ENCODE assay signal across 24 cellular contexts in the genomic region with DNA sequence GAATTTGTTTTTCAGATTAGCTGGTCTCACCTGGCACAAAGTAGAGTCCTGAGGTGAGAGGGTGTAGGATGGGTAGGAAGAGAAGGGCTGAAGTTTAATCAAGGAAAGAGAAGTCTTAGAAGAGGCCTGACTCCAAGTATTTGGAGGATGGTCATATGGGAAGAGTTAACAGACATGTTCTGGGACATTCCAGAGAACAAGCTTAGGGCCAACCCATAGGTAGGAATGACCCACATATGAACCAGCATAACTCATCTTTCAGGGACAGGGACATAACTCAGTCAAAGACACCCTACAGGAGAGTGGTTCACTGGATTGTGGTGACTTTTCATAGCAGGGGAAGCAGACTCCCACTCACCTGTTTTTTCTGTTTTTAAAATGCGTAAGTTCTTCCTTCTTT. TPM values are rescaled to one million over a fixed set of nuclear protein-coding genes. Genes with fewer than 3 reads are reported as not detected.
DNase-seq lines count a peak whose midpoint lies in the region; ATAC-seq and TF ChIP-seq lines count a peak whose summit lies in the region.
"Had no signal": no experiment of that assay in that cellular context is flagged by ENCODE, and none has a peak within 500 bp of the region (broad histone marks: within the 10 kb centered on the region; RNA-seq: fewer than 3 reads in every experiment).

No MANE protein-coding gene starts in this region.

- no peak overlapping the region for H2AK5ac ChIP-seq in IMR-90 (ENCODE audit: low read depth, low read length)

- ATAC-seq in IMR-90 (ENCODE audit: low read depth), result no peak
- ATAC-seq: A549, GM12878, HCT116 had no signal

- H3K18ac ChIP-seq in IMR-90 (ENCODE audit: low read depth, low read length), result no peak overlapping the region

- H3K27ac ChIP-seq in mammary epithelial cell (ENCODE audit: insufficient read depth, low read depth, low read length) (no peak overlapping the region), breast epithelium (no peak overlapping the region), IMR-90 (ENCODE audit: insufficient read depth, low read length) (no peak overlapping the region)
- H3K27ac ChIP-seq: A549; BLaER1 treated with 17β-estradiol and CSF1 and Interleukin-3, amounts not matched to agents 10 nM and 100 nM had no signal

- CTCF ChIA-PET in mammary epithelial cell (lab: Charles Lee; ENCODE audit: low non-redundant PET) (no interaction called here), IMR-90 (lab: Yijun Ruan, JAX) (no interaction called here)

- peaks cover 0 to 4% of the 10 kb centered on the region in 2 experiments; a peak in 2 of 4 replicates for H3K79me1 ChIP-seq in IMR-90 (ENCODE audit: low read depth in 1 of 2, low read length in 2 of 2)

- H3K27me3 ChIP-seq in mammary epithelial cell (ENCODE audit: insufficient read depth, low read length), result no peaks in the 10 kb centered on the region
- H3K27me3 ChIP-seq in breast epithelium, result no peaks in the 10 kb centered on the region
- H3K27me3 ChIP-seq in IMR-90 (ENCODE audit: control insufficient read depth, insufficient read depth, low read length), result no peaks in the 10 kb centered on the region
- H3K27me3 ChIP-seq: BE2C; BLaER1 treated with 17β-estradiol and CSF1 and Interleukin-3, amounts not matched to agents 10 nM and 100 nM had no signal

- no peak overlapping the region for H3K23ac ChIP-seq in IMR-90 (ENCODE audit: low read depth, low read length)

- in situ Hi-C loops in mammary epithelial cell (cut with MboI; ENCODE audit: low sequenced_read_pairs in 2 of 2) (no loop called here), IMR-90 (cut with MboI; ENCODE audit: low sequenced_read_pairs) (loop anchor here (25.0 kb wide), 1 partner anchor 537 kb away; no protein-coding TSS in a partner anchor)

- H2AK9ac ChIP-seq in IMR-90 (replicated peaks; ENCODE audit: low read depth, low read length, poor library complexity), result no peak overlapping the region

- H2BK20ac ChIP-seq in IMR-90 (ENCODE audit: low read depth, low read length), result peak overlapping the region; percentile 24; the same call in 1 of the 2 replicates

- no peak overlapping the region for H3K4ac ChIP-seq in IMR-90 (ENCODE audit: low read depth, low read length)

- dilution Hi-C loops in mammary epithelial cell (cut with HindIII; ENCODE audit: low sequenced_read_pairs) (no loop called here), IMR-90 (cut with HindIII; ENCODE audit: low sequenced_read_pairs, unreplicated experiment) (no loop called here)

- no peak overlapping the region for H3K56ac ChIP-seq in IMR-90 (ENCODE audit: extremely low read depth, insufficient read depth, low read length)

- H4K20me1 ChIP-seq in mammary epithelial cell (ENCODE audit: insufficient read depth, low read length), result no peaks in the 10 kb centered on the region
- no peaks in the 10 kb centered on the region for H4K20me1 ChIP-seq in IMR-90 (ENCODE audit: insufficient read depth, low read length)
- H4K20me1 ChIP-seq: BLaER1 treated with 17β-estradiol and CSF1 and Interleukin-3, amounts not matched to agents 10 nM and 100 nM had no signal

- H3K4me3 Mint-ChIP-seq in type B pancreatic cell, result peak overlapping the region; percentile 7
- no peak overlapping the region for H3K4me3 Mint-ChIP-seq in activated T-helper 2 cell treated with anti-CD3 and anti-CD28 coated beads, Interferon-gamma antibody, Interleukin-2, Interleukin-4, amounts not matched to agents 10 μg/mL and 5 μg/mL and 100 μg/mL, durations not matched to agents 14 hours and 24 hours and 36 hours (ENCODE audit: low read depth)
- H3K4me3 Mint-ChIP-seq in chondrocyte (ENCODE audit: unreplicated experiment), result no peak overlapping the region
- H3K4me3 Mint-ChIP-seq: CD14-positive monocyte; CD4-positive, alpha-beta T cell; CD8-positive, alpha-beta memory T cell had no signal

- H4K91ac ChIP-seq in IMR-90 (ENCODE audit: insufficient read depth, low read depth, low read length), result 0 out of 2 replicates have a peak overlapping the region, but pooled peaks have one; percentile 27

- H2BK15ac ChIP-seq in IMR-90 (ENCODE audit: low read depth, low read length), result peak overlapping the region; percentile 73; the same call in 1 of the 3 replicates

- H3K36me3 ChIP-seq in mammary epithelial cell (ENCODE audit: insufficient read depth, low read length), result no peaks in the 10 kb centered on the region
- H3K36me3 ChIP-seq in breast epithelium, result no peaks in the 10 kb centered on the region
- H3K36me3 ChIP-seq in IMR-90 (ENCODE audit: control insufficient read depth, insufficient read depth, low read length), result no peaks in the 10 kb centered on the region; the same call in 1 of the 2 replicates
- H3K36me3 ChIP-seq: BE2C; BLaER1 treated with 17β-estradiol and CSF1 and Interleukin-3, amounts not matched to agents 10 nM and 100 nM had no signal

- no peak overlapping the region for H2BK120ac ChIP-seq in IMR-90 (ENCODE audit: low read depth, low read length)

- H3K9ac ChIP-seq in mammary epithelial cell (ENCODE audit: insufficient read depth, low read length) (no peak overlapping the region), IMR-90 (ENCODE audit: low read depth, low read length) (no peak overlapping the region)
- H3K9ac ChIP-seq: BLaER1 treated with 17β-estradiol and CSF1 and Interleukin-3, amounts not matched to agents 10 nM and 100 nM had no signal

- no peaks in the 10 kb centered on the region for H3K27me3 Mint-ChIP-seq in type B pancreatic cell
- peaks cover 2% of the 10 kb centered on the region for H3K27me3 Mint-ChIP-seq in activated T-helper 2 cell treated with anti-CD3 and anti-CD28 coated beads, Interferon-gamma antibody, Interleukin-2, Interleukin-4, amounts not matched to agents 10 μg/mL and 5 μg/mL and 100 μg/mL, durations not matched to agents 14 hours and 24 hours and 36 hours (ENCODE audit: low read depth)
- H3K27me3 Mint-ChIP-seq in chondrocyte (ENCODE audit: low read depth), result no peaks in the 10 kb centered on the region
- H3K27me3 Mint-ChIP-seq: CD4-positive, alpha-beta T cell had no signal

- H3K36me3 Mint-ChIP-seq in type B pancreatic cell (no peaks in the 10 kb centered on the region), chondrocyte (ENCODE audit: low read depth) (no peaks in the 10 kb centered on the region)
- H3K36me3 Mint-ChIP-seq in activated T-helper 2 cell treated with anti-CD3 and anti-CD28 coated beads, Interferon-gamma antibody, Interleukin-2, Interleukin-4, amounts not matched to agents 10 μg/mL and 5 μg/mL and 100 μg/mL, durations not matched to agents 14 hours and 24 hours and 36 hours (ENCODE audit: low read depth), result no peaks in the 10 kb centered on the region
- H3K36me3 Mint-ChIP-seq: CD14-positive monocyte; CD8-positive, alpha-beta memory T cell had no signal

- BruUV-seq in mammary epithelial cell (replicated peaks; lab: Mats Ljungman, UMichigan) (no TSS peak), IMR-90 (replicated peaks; lab: Mats Ljungman, UMichigan) (no TSS peak)

- intact Hi-C loops in mammary epithelial cell (cut with micrococcal nuclease), result loop anchor here (10.0 kb wide), 1 partner anchor 50 kb away; no protein-coding TSS in a partner anchor
- intact Hi-C loops in breast epithelium (cut with DNase I; ENCODE audit: low total_unique reads), result no loop called here
- intact Hi-C loops in IMR-90 (cut with micrococcal nuclease), result no loop called here
- intact Hi-C loops in activated T-helper 2 cell treated with anti-CD3 and anti-CD28 coated beads, Interferon-gamma antibody, Interleukin-2, Interleukin-4, amounts not matched to agents 10 μg/mL and 5 μg/mL and 100 μg/mL, durations not matched to agents 14 hours and 24 hours and 36 hours (cut with micrococcal nuclease), result loop anchor here (5.0 kb wide), 2 partner anchors 242 to 352 kb away; no protein-coding TSS in a partner anchor

- H3K4me1 ChIP-seq in mammary epithelial cell (ENCODE audit: insufficient read depth, low read length) (peaks cover 15% of the 10 kb centered on the region), breast epithelium (no peaks in the 10 kb centered on the region), IMR-90 (ENCODE audit: control insufficient read depth, insufficient read depth, low read length) (peaks cover 11% of the 10 kb centered on the region)
- H3K4me1 ChIP-seq: BE2C; BLaER1 treated with 17β-estradiol and CSF1 and Interleukin-3, amounts not matched to agents 10 nM and 100 nM had no signal

- no peak for TF ChIP-seq RAD21 in IMR-90 (IDR thresholded peaks at IDR 0.05; ENCODE audit: low read length)

- WGBS in mammary epithelial cell (ENCODE audit: low coverage, missing lambda C conversion rate), result 100% methylated on average over 1 of the region's 1 CpG
- no CpG with 5 or more reads among the region's 1 CpG for WGBS in IMR-90 (ENCODE audit: extremely low coverage in 2 of 2, insufficient read length in 1 of 2), 2 experiments

- H3K9me3 ChIP-seq in mammary epithelial cell (replicated peaks; ENCODE audit: insufficient read depth, low read length) (no peaks in the 10 kb centered on the region), breast epithelium (no peaks in the 10 kb centered on the region), IMR-90 (ENCODE audit: control insufficient read depth, insufficient read depth, low read length) (no peaks in the 10 kb centered on the region)
- H3K9me3 ChIP-seq: A549; BE2C; BLaER1 treated with 17β-estradiol and CSF1 and Interleukin-3, amounts not matched to agents 10 nM and 100 nM had no signal

- no peak overlapping the region for H3K4me2 ChIP-seq in mammary epithelial cell (ENCODE audit: insufficient read depth, low read depth, low read length)
- H3K4me2 ChIP-seq in IMR-90 (ENCODE audit: low read depth, low read length), result no peak overlapping the region
- H3K4me2 ChIP-seq: A549; BLaER1 treated with 17β-estradiol and CSF1 and Interleukin-3, amounts not matched to agents 10 nM and 100 nM had no signal

- no peak overlapping the region for H3K4me3 ChIP-seq in mammary epithelial cell (replicated peaks in 1 of 3; ENCODE audit: insufficient read depth in 1 of 3, low read depth in 2 of 3, low read length in 3 of 3)
- H3K4me3 ChIP-seq in breast epithelium, result no peak overlapping the region
- H3K4me3 ChIP-seq in IMR-90 (ENCODE audit: insufficient read depth, low read depth, low read length), result no peak overlapping the region
- H3K4me3 ChIP-seq in epithelial cell of esophagus (ENCODE audit: low read length), result no peak overlapping the region
- H3K4me3 ChIP-seq: A549; BLaER1 treated with 17β-estradiol and CSF1 and Interleukin-3, amounts not matched to agents 10 nM and 100 nM; GM12878 had no signal

- H4K5ac ChIP-seq in IMR-90 (ENCODE audit: low read depth, low read length), result no peak overlapping the region

- no peaks in the 10 kb centered on the region for H3K79me2 ChIP-seq in mammary epithelial cell (ENCODE audit: insufficient read depth, low read length)

- H2AFZ ChIP-seq in mammary epithelial cell (ENCODE audit: low read depth, low read length), result peak overlapping the region; percentile 2
- H2AFZ ChIP-seq in IMR-90 (replicated peaks; ENCODE audit: low read length, poor library complexity), result no peak overlapping the region

- no peak overlapping the region for H4K8ac ChIP-seq in IMR-90 (ENCODE audit: low read depth in 2 of 2, low read length in 2 of 2)

- no peak overlapping the region for H3K14ac ChIP-seq in IMR-90 (replicated peaks; ENCODE audit: low read depth, low read length)

- H3K9me3 Mint-ChIP-seq in type B pancreatic cell (no peaks in the 10 kb centered on the region), chondrocyte (ENCODE audit: low read depth) (no peaks in the 10 kb centered on the region)
- no peaks in the 10 kb centered on the region for H3K9me3 Mint-ChIP-seq in activated T-helper 2 cell treated with anti-CD3 and anti-CD28 coated beads, Interferon-gamma antibody, Interleukin-2, Interleukin-4, amounts not matched to agents 10 μg/mL and 5 μg/mL and 100 μg/mL, durations not matched to agents 14 hours and 24 hours and 36 hours
- H3K9me3 Mint-ChIP-seq: CD4-positive, alpha-beta T cell; CD8-positive, alpha-beta memory T cell had no signal

- POLR2A ChIA-PET in IMR-90 (lab: Charles Lee; ENCODE audit: unreplicated experiment), result no interaction called here

- peaks cover 2% of the 10 kb centered on the region; the same call in 1 of the 2 replicates for H3K9me1 ChIP-seq in IMR-90 (ENCODE audit: insufficient read depth, low read length)

- TF ChIP-seq CTCF in mammary epithelial cell (conservative IDR thresholded peaks at IDR 0.05 in 1 of 2, IDR thresholded peaks at IDR 0.05 in 1 of 2; ENCODE audit: extremely low read depth in 1 of 2, insufficient read depth in 1 of 2, low read depth in 1 of 2, low read length in 2 of 2) (no peak), breast epithelium (IDR thresholded peaks at IDR 0.05) (no peak), IMR-90 (conservative IDR thresholded peaks at IDR 0.05; ENCODE audit: low read depth, low read length) (no peak), epithelial cell of esophagus (IDR thresholded peaks at IDR 0.05; ENCODE audit: insufficient read depth, low read depth, low read length, missing control alignments) (no peak), type B pancreatic cell (conservative IDR thresholded peaks at IDR 0.05) (no peak), chondrocyte (IDR thresholded peaks at IDR 0.05) (no peak)

- H3K27ac Mint-ChIP-seq in type B pancreatic cell, result peak overlapping the region; percentile 90
- no peak overlapping the region for H3K27ac Mint-ChIP-seq in activated T-helper 2 cell treated with anti-CD3 and anti-CD28 coated beads, Interferon-gamma antibody, Interleukin-2, Interleukin-4, amounts not matched to agents 10 μg/mL and 5 μg/mL and 100 μg/mL, durations not matched to agents 14 hours and 24 hours and 36 hours
- H3K27ac Mint-ChIP-seq in chondrocyte (ENCODE audit: unreplicated experiment), result no peak overlapping the region
- H3K27ac Mint-ChIP-seq: CD14-positive monocyte; CD4-positive, alpha-beta T cell; CD8-positive, alpha-beta memory T cell had no signal

- H3K4me1 Mint-ChIP-seq in type B pancreatic cell (ENCODE audit: unreplicated experiment) (peaks cover 13% of the 10 kb centered on the region), chondrocyte (ENCODE audit: low read depth) (peaks cover 20% of the 10 kb centered on the region)
- H3K4me1 Mint-ChIP-seq in activated T-helper 2 cell treated with anti-CD3 and anti-CD28 coated beads, Interferon-gamma antibody, Interleukin-2, Interleukin-4, amounts not matched to agents 10 μg/mL and 5 μg/mL and 100 μg/mL, durations not matched to agents 14 hours and 24 hours and 36 hours (ENCODE audit: low read depth), result peaks cover 9% of the 10 kb centered on the region
- H3K4me1 Mint-ChIP-seq: CD14-positive monocyte; CD8-positive, alpha-beta memory T cell had no signal

- no peak for DNase-seq in mammary epithelial cell
- DNase-seq in breast epithelium (ENCODE audit: low spot score in 2 of 2), result no peak
- no peak for DNase-seq in IMR-90
- DNase-seq in epithelial cell of esophagus (ENCODE audit: low read depth), result peak; percentile 11
- DNase-seq in type B pancreatic cell (ENCODE audit: extremely low spot score, unreplicated experiment), result no peak
- no peak for DNase-seq in activated T-helper 2 cell treated with anti-CD3 and anti-CD28 coated beads, Interferon-gamma antibody, Interleukin-2, Interleukin-4, amounts not matched to agents 10 μg/mL and 5 μg/mL and 100 μg/mL, durations not matched to agents 14 hours and 24 hours and 36 hours (ENCODE audit: low spot score)
- DNase-seq in NCI-H82 (lab: John Stamatoyannopoulos, UW), result no peak
- DNase-seq in chondrocyte (ENCODE audit: low spot score), result no peak
- DNase-seq: 8988T; ACHN; AML-193; BE2C; CD4-positive, alpha-beta T cell; CD8-positive, alpha-beta memory T cell; DMS 273 treated with DMSO at 0.1 percent for 48 hours; DMS79; EL; GDM1; H7 had no signal

- no peak overlapping the region for H2BK5ac ChIP-seq in IMR-90 (ENCODE audit: low read depth, low read length, poor library complexity, severe bottlenecking)

- no peak for TF ChIP-seq POLR2A in breast epithelium (IDR thresholded peaks at IDR 0.05)
- no peak for TF ChIP-seq POLR2A in IMR-90 (IDR thresholded peaks at IDR 0.05; ENCODE audit: low read depth, low read length)

RNA-seq across cellular contexts. Expression of gene ANXA5, which starts 27.9 kb away (rescaled TPM):
- 100 to 1,000 TPM; 335 to 396 TPM for total RNA-seq in mammary epithelial cell
- polyA plus RNA-seq in mammary epithelial cell, result 394 TPM
- polyA minus RNA-seq in mammary epithelial cell, result 313 TPM
- 100 to 1,000 TPM; 286 to 430 (median 292) TPM for total RNA-seq in breast epithelium
- 780 and 1,163 TPM in 2 replicates for total RNA-seq in IMR-90 (2012; rRNA removed)
- 1,191 and 1,448 TPM in 2 replicates for polyA plus RNA-seq in IMR-90 (2012; rRNA removed)
- polyA plus RNA-seq in IMR-90 (2012; cell fraction: cytosol; rRNA removed), result 601 and 625 TPM in 2 replicates
- 243 and 845 TPM in 2 replicates for polyA plus RNA-seq in IMR-90 (2012; cell fraction: nucleus; rRNA removed; ENCODE audit: low replicate concordance)
- 175 and 245 TPM in 2 replicates for total RNA-seq in type B pancreatic cell (ENCODE audit: low replicate concordance)
- 105 and 107 TPM in 2 replicates for total RNA-seq in activated T-helper 2 cell treated with anti-CD3 and anti-CD28 coated beads, Interferon-gamma antibody, Interleukin-2, Interleukin-4, amounts not matched to agents 10 μg/mL and 5 μg/mL and 100 μg/mL, durations not matched to agents 14 hours and 24 hours and 36 hours
- 585 to 828 TPM (median 589 TPM) in 3 replicates for total RNA-seq in chondrocyte

RNA-seq across cellular contexts. Expression of gene SMIM43, which starts 40.3 kb away (rescaled TPM):
- total RNA-seq in mammary epithelial cell (not detected), breast epithelium (not detected), IMR-90 (2012; rRNA removed) (1.4 TPM in 2 replicates), type B pancreatic cell (ENCODE audit: low replicate concordance) (0.60 and 1.4 TPM in 2 replicates), chondrocyte (0.34 TPM in 1 of 3 replicates, not detected in the others)
- polyA plus RNA-seq in mammary epithelial cell (0.07 TPM), IMR-90 (2012; rRNA removed) (2.0 and 2.8 TPM in 2 replicates)
- polyA minus RNA-seq in mammary epithelial cell, result not detected
- 0.68 and 0.71 TPM in 2 replicates for polyA plus RNA-seq in IMR-90 (2012; cell fraction: cytosol; rRNA removed)
- 1.1 and 4.1 TPM in 2 replicates for polyA plus RNA-seq in IMR-90 (2012; cell fraction: nucleus; rRNA removed; ENCODE audit: low replicate concordance)
- total RNA-seq in activated T-helper 2 cell treated with anti-CD3 and anti-CD28 coated beads, Interferon-gamma antibody, Interleukin-2, Interleukin-4, amounts not matched to agents 10 μg/mL and 5 μg/mL and 100 μg/mL, durations not matched to agents 14 hours and 24 hours and 36 hours, result not detected in 2 replicates
- total RNA-seq: CD4-positive, alpha-beta T cell; GM12878; H7 had no signal
- polyA plus RNA-seq: CD14-positive monocyte had no signal

Comparison
In these comparisons a context has a peak if more than half of its experiments do, and no peak if none do; other contexts are left out.
1. intact Hi-C loops: an anchor here in mammary epithelial cell (10.0 kb wide) and activated T-helper 2 cell treated with anti-CD3 and anti-CD28 coated beads, Interferon-gamma antibody, Interleukin-2, Interleukin-4, amounts not matched to agents 10 μg/mL and 5 μg/mL and 100 μg/mL, durations not matched to agents 14 hours and 24 hours and 36 hours (5.0 kb wide); none called in breast epithelium and IMR-90.